ENCODE assay signal across 21 cellular contexts in the genomic region with DNA sequence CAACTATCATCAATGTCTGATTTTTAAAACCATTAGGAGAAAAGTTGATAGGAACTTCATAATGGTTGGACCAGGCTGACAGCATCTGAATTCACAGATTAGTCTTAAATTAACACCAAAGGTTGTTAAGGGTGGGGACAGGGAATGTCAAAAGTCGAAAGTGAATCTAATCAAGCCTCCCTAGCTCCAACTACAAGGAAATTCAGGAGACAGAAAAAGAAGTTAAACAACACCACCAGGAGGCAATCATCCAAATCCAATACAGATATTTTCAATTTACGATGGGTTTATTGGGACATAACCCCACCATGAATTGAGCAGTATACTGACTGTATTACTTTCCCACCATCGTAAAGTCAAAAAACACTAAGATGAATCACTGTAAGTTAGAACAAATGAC.
"Had no signal": no experiment of that assay in that cellular context is flagged by ENCODE, and none has a peak within 500 bp of the region (broad histone marks: within the 10 kb centered on the region; RNA-seq: fewer than 3 reads in every experiment).

No MANE protein-coding gene starts in this region.

- H3K27me3 Mint-ChIP-seq: activated naive CD4-positive, alpha-beta T cell treated with anti-CD3 and anti-CD28 coated beads, Interleukin-2, amount 50 U/mL, for 24 hours; central memory CD8-positive, alpha-beta T cell; stimulated activated naive CD8-positive, alpha-beta T cell treated with anti-CD3 and anti-CD28 coated beads, Interleukin-15, amount 100 ng/mL, for 72 hours had no signal

- ATAC-seq: activated CD4-positive, CD25-positive, alpha-beta regulatory T cell treated with anti-CD3 and anti-CD28 coated beads, Interleukin-2, amount 50 U/mL, for 24 hours; left lobe of liver; stimulated activated naive CD8-positive, alpha-beta T cell treated with anti-CD3 and anti-CD28 coated beads, Interleukin-15, amount 100 ng/mL, for 72 hours had no signal

- H3K27me3 ChIP-seq: ascending aorta, vagina had no signal

- DNase-seq: activated CD4-positive, alpha-beta T cell treated with anti-CD3 and anti-CD28 coated beads, Interleukin-2, amount 50 U/mL, for 1 hour; activated CD8-positive, alpha-beta memory T cell treated with anti-CD3 and anti-CD28 coated beads, Interleukin-2, amount 50 U/mL, for 4 hours; activated gamma-delta T cell; activated T-cell treated with anti-CD3 and anti-CD28 coated beads, Interleukin-2, amount 50 U/mL, for 48 hours; head of caudate nucleus; occipital lobe; retina; stimulated activated CD4-positive, alpha-beta T cell treated with anti-CD3 and anti-CD28 coated beads, Interleukin-2, amount 100 ng/mL, for 48 hours; stimulated activated naive CD8-positive, alpha-beta T cell treated with anti-CD3 and anti-CD28 coated beads, Interleukin-15, amount 100 ng/mL, for 72 hours; trophoblast cell had no signal

- FAIRE-seq: endometrium, frontal cortex, keratinocyte had no signal

- H3K27ac ChIP-seq: ascending aorta, coronary artery had no signal

- H3K4me3 ChIP-seq: ascending aorta, coronary artery, lung, vagina had no signal

- H3K9me3 ChIP-seq: ascending aorta, vagina had no signal

- H3K27ac Mint-ChIP-seq: activated naive CD4-positive, alpha-beta T cell treated with anti-CD3 and anti-CD28 coated beads, Interleukin-2, amount 50 U/mL, for 24 hours had no signal

- H3K4me3 Mint-ChIP-seq: activated naive CD4-positive, alpha-beta T cell treated with anti-CD3 and anti-CD28 coated beads, Interleukin-2, amount 50 U/mL, for 24 hours; central memory CD8-positive, alpha-beta T cell; stimulated activated naive CD8-positive, alpha-beta T cell treated with anti-CD3 and anti-CD28 coated beads, Interleukin-15, amount 100 ng/mL, for 72 hours had no signal

- H3K9me3 Mint-ChIP-seq: activated naive CD4-positive, alpha-beta T cell treated with anti-CD3 and anti-CD28 coated beads, Interleukin-2, amount 50 U/mL, for 24 hours; central memory CD8-positive, alpha-beta T cell; stimulated activated naive CD8-positive, alpha-beta T cell treated with anti-CD3 and anti-CD28 coated beads, Interleukin-15, amount 100 ng/mL, for 72 hours had no signal
